ENCODE assay signal across 8 cellular contexts in the genomic region with DNA sequence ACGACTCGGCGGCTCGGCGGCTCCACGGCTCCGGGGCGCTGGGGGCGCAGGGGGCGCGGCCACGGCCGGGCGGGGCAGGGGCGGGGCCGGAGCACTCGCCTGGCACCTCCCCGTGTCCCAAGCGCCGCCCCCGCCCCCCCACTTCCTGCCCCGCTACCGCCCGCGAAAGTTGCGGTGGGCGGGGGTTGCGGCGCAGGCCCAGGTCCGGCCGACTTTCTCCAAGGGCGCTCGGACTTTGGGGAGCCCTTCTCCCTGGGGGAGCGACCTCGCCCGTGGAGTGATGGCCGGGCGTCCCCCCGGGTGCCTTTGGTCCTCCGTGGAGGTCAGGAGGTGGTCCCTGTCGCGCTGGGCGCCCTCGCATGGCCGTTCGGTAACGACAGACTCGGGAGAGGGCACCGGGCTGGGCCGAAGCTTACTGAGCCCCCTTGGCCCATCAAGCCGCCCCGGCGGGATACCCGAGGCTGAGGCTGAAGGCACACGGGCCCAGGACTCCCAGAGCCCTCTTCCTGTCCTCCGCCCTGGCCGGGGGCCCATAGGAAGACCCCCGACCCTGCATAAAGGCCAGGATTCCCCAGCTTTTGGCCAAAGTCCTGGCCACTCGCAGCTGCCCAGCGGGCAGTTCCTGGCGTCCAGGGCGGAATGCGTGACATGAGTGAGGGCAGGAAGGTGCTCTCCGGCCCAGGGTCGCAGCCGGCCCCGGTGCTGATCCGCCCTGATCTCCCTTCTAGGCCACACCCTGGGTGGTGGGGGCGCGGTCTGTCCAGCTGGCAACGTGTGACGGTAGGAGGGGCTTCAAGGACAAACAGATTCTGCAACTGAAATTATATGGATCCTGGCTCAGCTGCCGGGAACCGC. TPM values are rescaled to one million over a fixed set of nuclear protein-coding genes. Genes with fewer than 3 reads are reported as not detected.
A peak's percentile ranks its signal among the peaks of the same experiment; 100 is the strongest.
DNase-seq lines count a peak whose midpoint lies in the region; ATAC-seq and TF ChIP-seq lines count a peak whose summit lies in the region.

No MANE protein-coding gene starts in this region.

- H3K9me3 ChIP-seq in thymus (ENCODE audit: control insufficient read depth) = no peaks in the 10 kb centered on the region

- 1% methylated on average over 72 of the region's 74 CpGs for WGBS in thymus

- TF ChIP-seq POLR2A in Raji (IDR thresholded peaks at IDR 0.05; ENCODE audit: insufficient read depth, low read depth, low read length) = peak; percentile 48

- H3K27ac ChIP-seq in foreskin keratinocyte (peak overlapping the region; percentile 68), thymus (ENCODE audit: low read depth) (peak overlapping the region; percentile 81)

- H3K4me3 ChIP-seq in thymus (ENCODE audit: low read length) = peak overlapping the region; percentile 85

- H3K27me3 ChIP-seq in foreskin keratinocyte = no peaks in the 10 kb centered on the region
- peaks cover 34% of the 10 kb centered on the region for H3K27me3 ChIP-seq in thymus (ENCODE audit: control insufficient read depth, insufficient read depth)

- H3K4me1 ChIP-seq in foreskin keratinocyte (no peaks in the 10 kb centered on the region), thymus (ENCODE audit: control insufficient read depth, insufficient read depth, low read length) (peaks cover 15% of the 10 kb centered on the region)

- H3K36me3 ChIP-seq in thymus (ENCODE audit: control insufficient read depth, insufficient read depth) = no peaks in the 10 kb centered on the region

- DNase-seq in DMS153 (lab: John Stamatoyannopoulos, UW) (peak; percentile 47), activated gamma-delta T cell (lab: John Stamatoyannopoulos, UW) (peak; percentile 61), foreskin keratinocyte (peak; percentile 55 to 76), omental fat pad (ENCODE audit: low spot score) (peak; percentile 65)

- TF ChIP-seq CTCF in LNCAP (IDR thresholded peaks at IDR 0.05) (peak; percentile 71), foreskin keratinocyte (conservative IDR thresholded peaks at IDR 0.05) (peak; percentile 71), omental fat pad (IDR thresholded peaks at IDR 0.05) (no peak)

- ATAC-seq in GM21786 (IDR thresholded peaks at IDR 0.05; ENCODE audit: unreplicated experiment) = peak; percentile 39
- ATAC-seq in foreskin keratinocyte = peak; percentile 61
- ATAC-seq in omental fat pad (ENCODE audit: low FRiP score) = peak; percentile 68

RNA-seq across cellular contexts. Expression of a gene that starts 0.9 kb away (rescaled TPM):
- total RNA-seq in foreskin keratinocyte = 31.8 and 45.1 TPM in 2 replicates
- 19.4 and 24.1 TPM in 2 replicates for polyA plus RNA-seq in foreskin keratinocyte
- 10 to 100 TPM in 1 of 4 donors, 1 to 10 TPM in 3; 4.0 to 10.9 (median 6.2) TPM for total RNA-seq in omental fat pad
- polyA plus RNA-seq in thymus = 9.8 TPM

RNA-seq across cellular contexts. Expression of a gene that starts 32.3 kb away (rescaled TPM):
- 15.7 and 17.0 TPM in 2 replicates for total RNA-seq in foreskin keratinocyte
- polyA plus RNA-seq in foreskin keratinocyte = 12.0 and 13.7 TPM in 2 replicates
- 10 to 100 TPM in 2 of 4 donors, 1 to 10 TPM in 2; 8.8 to 18.3 (median 12.9) TPM for total RNA-seq in omental fat pad
- 12.4 TPM for polyA plus RNA-seq in thymus

Comparison
In these comparisons a context has a peak if more than half of its experiments do, and no peak if none do; other contexts are left out.
1. Peak in every context shown above with its lines: DNase-seq, ATAC-seq, H3K4me3 ChIP-seq and H3K27ac ChIP-seq.
2. CTCF ChIP-seq: peak in LNCAP (single experiment) and foreskin keratinocyte (single experiment); none in omental fat pad (0 of 3).